ENCODE assay signal across 8 cellular contexts in the genomic region with DNA sequence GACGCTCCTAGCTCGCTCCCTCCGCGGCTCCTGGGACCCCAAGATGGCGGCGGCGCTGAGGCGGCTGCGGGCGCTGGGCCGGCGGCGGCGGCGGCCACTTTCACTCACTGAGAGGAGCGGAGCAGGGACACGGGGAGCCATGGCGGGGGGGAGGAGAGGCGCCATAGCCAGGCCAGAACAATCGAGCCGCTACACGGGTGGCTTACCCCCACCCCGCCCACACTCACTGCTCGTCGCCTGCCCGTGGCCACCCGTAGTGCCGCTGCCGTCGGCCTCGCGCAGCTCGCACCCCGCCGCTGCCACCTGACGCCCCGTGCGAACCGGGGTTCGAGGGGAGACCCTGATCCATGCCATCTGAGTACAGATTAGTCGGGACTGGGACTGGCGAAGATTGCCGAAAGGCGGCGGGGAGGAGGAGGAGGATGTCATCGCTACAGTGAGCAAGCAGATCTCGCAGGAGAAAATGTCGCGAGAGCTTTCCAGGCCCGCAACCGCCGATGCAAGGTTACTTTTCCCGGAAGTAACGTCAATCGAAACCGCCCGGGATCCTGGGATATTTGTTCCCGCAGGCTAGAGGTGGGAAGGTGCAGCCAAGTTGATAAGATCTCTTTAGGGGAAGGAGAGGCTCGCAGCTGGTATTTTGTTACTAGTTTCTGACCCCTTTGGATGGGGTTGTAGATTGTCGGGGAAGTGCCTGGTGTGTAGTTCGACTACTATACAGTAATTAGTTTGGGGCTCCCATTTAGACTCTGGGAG. TPM values are rescaled to one million over a fixed set of nuclear protein-coding genes. Genes with fewer than 3 reads are reported as not detected.
A peak's percentile ranks its signal among the peaks of the same experiment; 100 is the strongest.
DNase-seq lines count a peak whose midpoint lies in the region; ATAC-seq and TF ChIP-seq lines count a peak whose summit lies in the region.

A gene with protein sequence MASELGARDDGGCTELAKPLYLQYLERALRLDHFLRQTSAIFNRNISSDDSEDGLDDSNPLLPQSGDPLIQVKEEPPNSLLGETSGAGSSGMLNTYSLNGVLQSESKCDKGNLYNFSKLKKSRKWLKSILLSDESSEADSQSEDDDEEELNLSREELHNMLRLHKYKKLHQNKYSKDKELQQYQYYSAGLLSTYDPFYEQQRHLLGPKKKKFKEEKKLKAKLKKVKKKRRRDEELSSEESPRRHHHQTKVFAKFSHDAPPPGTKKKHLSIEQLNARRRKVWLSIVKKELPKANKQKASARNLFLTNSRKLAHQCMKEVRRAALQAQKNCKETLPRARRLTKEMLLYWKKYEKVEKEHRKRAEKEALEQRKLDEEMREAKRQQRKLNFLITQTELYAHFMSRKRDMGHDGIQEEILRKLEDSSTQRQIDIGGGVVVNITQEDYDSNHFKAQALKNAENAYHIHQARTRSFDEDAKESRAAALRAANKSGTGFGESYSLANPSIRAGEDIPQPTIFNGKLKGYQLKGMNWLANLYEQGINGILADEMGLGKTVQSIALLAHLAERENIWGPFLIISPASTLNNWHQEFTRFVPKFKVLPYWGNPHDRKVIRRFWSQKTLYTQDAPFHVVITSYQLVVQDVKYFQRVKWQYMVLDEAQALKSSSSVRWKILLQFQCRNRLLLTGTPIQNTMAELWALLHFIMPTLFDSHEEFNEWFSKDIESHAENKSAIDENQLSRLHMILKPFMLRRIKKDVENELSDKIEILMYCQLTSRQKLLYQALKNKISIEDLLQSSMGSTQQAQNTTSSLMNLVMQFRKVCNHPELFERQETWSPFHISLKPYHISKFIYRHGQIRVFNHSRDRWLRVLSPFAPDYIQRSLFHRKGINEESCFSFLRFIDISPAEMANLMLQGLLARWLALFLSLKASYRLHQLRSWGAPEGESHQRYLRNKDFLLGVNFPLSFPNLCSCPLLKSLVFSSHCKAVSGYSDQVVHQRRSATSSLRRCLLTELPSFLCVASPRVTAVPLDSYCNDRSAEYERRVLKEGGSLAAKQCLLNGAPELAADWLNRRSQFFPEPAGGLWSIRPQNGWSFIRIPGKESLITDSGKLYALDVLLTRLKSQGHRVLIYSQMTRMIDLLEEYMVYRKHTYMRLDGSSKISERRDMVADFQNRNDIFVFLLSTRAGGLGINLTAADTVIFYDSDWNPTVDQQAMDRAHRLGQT (N-terminal part only) (minus strand): TSS at position 165 of the 756 bp plus-strand sequence. CDS start 19,970 bp downstream, outside the sequence.

- H3K4me3 ChIP-seq in AG04449 (ENCODE audit: low read depth, low read length) = peak within 1 kb of the TSS; percentile 95
- peak within 1 kb of the TSS; percentile 57 to 95 (median 89) for H3K4me3 ChIP-seq in spleen

- H3K27ac ChIP-seq in caudate nucleus (ENCODE audit: low read depth, low read length) = peak within 1 kb of the TSS; percentile 100
- H3K27ac ChIP-seq in spleen = peak within 1 kb of the TSS; percentile 99 to 100 (median 100)

- H3K9me3 ChIP-seq in spleen = no peaks in the 10 kb centered on the region

- peak in 2 of 3 donors; percentile 14 to 64 for TF ChIP-seq POLR2A in spleen (IDR thresholded peaks at IDR 0.05)

- H3K27me3 Mint-ChIP-seq in activated B cell treated with CpG ODN at 0.5 μM for 24 hours = no peaks in the 10 kb centered on the region

- H3K36me3 Mint-ChIP-seq in activated B cell treated with CpG ODN at 0.5 μM for 24 hours (ENCODE audit: low read depth) = peaks cover 22% of the 10 kb centered on the region

- H3K36me3 ChIP-seq in spleen = peaks cover 0 to 17% (median 0%) of the 10 kb centered on the region in 6 donors

- H3K27me3 ChIP-seq in spleen (replicated peaks in 1 of 7) = no peaks in the 10 kb centered on the region

- peak; percentile 89 for DNase-seq in AG04449 (ENCODE audit: low read depth, low spot score)
- DNase-seq in NCI-H345 (lab: John Stamatoyannopoulos, UW) = peak; percentile 97
- DNase-seq in activated B cell treated with CpG ODN at 0.5 μM for 24 hours = peak; percentile 93
- peak; percentile 77 to 99 (median 95) for DNase-seq in caudate nucleus (lab: John Stamatoyannopoulos, UW)
- DNase-seq in inferior parietal cortex (ENCODE audit: extremely low spot score) = peak; percentile 97
- DNase-seq in spleen = peak; percentile 98

- peak within 1 kb of the TSS; percentile 100 for H3K27ac Mint-ChIP-seq in activated B cell treated with CpG ODN at 0.5 μM for 24 hours

- no peaks in the 10 kb centered on the region for H3K9me3 Mint-ChIP-seq in activated B cell treated with CpG ODN at 0.5 μM for 24 hours

- 0 to 2% (median 1%) methylated on average over 25 to 61 of the region's 61 CpGs for WGBS in spleen, 5 donors

- peak within 1 kb of the TSS; percentile 97 for H3K4me3 Mint-ChIP-seq in activated B cell treated with CpG ODN at 0.5 μM for 24 hours

- TF ChIP-seq CTCF in AG04449 (IDR thresholded peaks at IDR 0.05; ENCODE audit: insufficient read depth, low read length, missing control alignments) (no peak), activated B cell treated with CpG ODN at 0.5 μM for 24 hours (IDR thresholded peaks at IDR 0.05) (no peak), spleen (IDR thresholded peaks at IDR 0.05 in 8 of 11, conservative IDR thresholded peaks at IDR 0.05 in 3 of 11) (peak in 6 of 11 experiments; percentile 10 to 52 (median 42))

- POLR2A ChIA-PET in AG04449 (lab: Yijun Ruan, JAX) (interaction anchor here (0.6 to 1.5 kb wide), 7 partner anchors 10 to 222 kb away, joined by 3 to 7 read pairs (median 3); a partner anchor contains a TSS), activated B cell treated with CpG ODN at 0.5 μM for 24 hours (lab: Charles Lee) (interaction anchor here (0.6 to 2.2 kb wide), 17 partner anchors 10 to 422 kb away, joined by 3 to 13 read pairs (median 4); a partner anchor contains a TSS)

- peaks cover 15 to 51% (median 32%) of the 10 kb centered on the region in 6 donors for H3K4me1 ChIP-seq in spleen

- intact Hi-C loops in activated B cell treated with CpG ODN at 0.5 μM for 24 hours (cut with micrococcal nuclease) = loop anchor here (1.0 to 5.0 kb wide), 12 partner anchors 115 to 1376 kb away; a partner anchor contains a TSS
- intact Hi-C loops in spleen (cut with DNase I; ENCODE audit: low total_unique reads) = loop anchor here (10.0 kb wide), 1 partner anchor 211 kb away; no protein-coding TSS in a partner anchor

- CTCF ChIA-PET in AG04449 (lab: Yijun Ruan, JAX) = interaction anchor here (1.0 to 2.9 kb wide), 2 partner anchors 69 to 213 kb away, joined by 3 to 9 read pairs; no protein-coding TSS in a partner anchor
- CTCF ChIA-PET in activated B cell treated with CpG ODN at 0.5 μM for 24 hours (lab: Charles Lee) = no interaction called here

- peaks cover 32% of the 10 kb centered on the region for H3K4me1 Mint-ChIP-seq in activated B cell treated with CpG ODN at 0.5 μM for 24 hours

- ATAC-seq in GM18909 (IDR thresholded peaks at IDR 0.05; ENCODE audit: poor library complexity, unreplicated experiment) (peak; percentile 74), HG03175 (IDR thresholded peaks at IDR 0.05; ENCODE audit: unreplicated experiment) (peak; percentile 79), activated B cell treated with CpG ODN at 0.5 μM for 24 hours (ENCODE audit: low read depth) (peak; percentile 70)

RNA-seq across cellular contexts. Expression of the gene that starts here (rescaled TPM):
- total RNA-seq in activated B cell treated with CpG ODN at 0.5 μM for 24 hours (34.8 and 38.8 TPM in 2 replicates), spleen (10 to 100 TPM; 24.2 to 39.4 (median 27.2) TPM)
- 1 to 10 TPM; 5.2 to 9.0 (median 5.6) TPM for polyA plus RNA-seq in spleen

Comparison
In these comparisons a context has a peak if more than half of its experiments do, and no peak if none do; other contexts are left out.
1. Peak in every context shown above with its lines: DNase-seq, ATAC-seq, H3K4me3 ChIP-seq and H3K27ac ChIP-seq.
2. CTCF ChIP-seq: peak in spleen (6 of 11); none in AG04449 (single experiment) and activated B cell treated with CpG ODN at 0.5 μM for 24 hours (single experiment).